In genomic region chr21:16343776-16344175, GRCh38 we compare ENCODE assay signal across 28 cellular contexts.
"Had no signal": no experiment of that assay in that cellular context is flagged by ENCODE, and none has a peak within 500 bp of the region (broad histone marks: within the 10 kb centered on the region; RNA-seq: fewer than 3 reads in every experiment).

No MANE protein-coding gene starts in this region.

- H3K4me2 ChIP-seq: smooth muscle cell had no signal

- H3K27me3 ChIP-seq: neutrophil, pancreas, right lobe of liver, sigmoid colon, spleen, suprapubic skin, testis, tibial artery, transverse colon, upper lobe of right lung, uterus had no signal

- DNase-seq: naive thymus-derived CD8-positive, alpha-beta T cell; nephron progenitor cell; nucleus accumbens; pancreas; psoas muscle; right cardiac atrium; right lobe of liver; sigmoid colon; spleen; stimulated activated CD4-positive, alpha-beta T cell treated with anti-CD3 and anti-CD28 coated beads, Interleukin-12 subunit alpha, Interleukin-12 subunit beta, amount 100 ng/mL, for 4 hours; stimulated activated CD4-positive, alpha-beta T cell treated with anti-CD3 and anti-CD28 coated beads, Interleukin-1b, Interleukin-23, amount 100 ng/mL, for 48 hours; stimulated activated CD4-positive, alpha-beta T cell treated with anti-CD3 and anti-CD28 coated beads, Interleukin-4, amount 100 ng/mL, for 1 hour; stimulated activated CD4-positive, alpha-beta T cell treated with anti-CD3 and anti-CD28 coated beads, Interleukin-4, amount 100 ng/mL, for 4 hours; stimulated activated CD8-positive, alpha-beta memory T cell treated with anti-CD3 and anti-CD28 coated beads, Interleukin-4, amount 100 ng/mL, for 48 hours; stimulated activated naive CD4-positive, alpha-beta T cell; stimulated activated naive CD8-positive, alpha-beta T cell treated with anti-CD3 and anti-CD28 coated beads, Interleukin-15, amount 100 ng/mL, for 72 hours; stimulated activated naive CD8-positive, alpha-beta T cell treated with anti-CD3 and anti-CD28 coated beads, Interleukin-15, Interleukin-2, amounts not matched to agents 100 U/mL and 50 U/mL, for 24 hours; substantia nigra; testis; tibial artery; transverse colon; upper lobe of right lung; uterus had no signal

- H3K4me3 ChIP-seq: pancreas, psoas muscle, right lobe of liver, sigmoid colon, smooth muscle cell, spleen, suprapubic skin, testis, tibial artery, transverse colon, upper lobe of right lung, uterus had no signal

- H3K36me3 ChIP-seq: neutrophil, pancreas, right lobe of liver, sigmoid colon, spleen, suprapubic skin, tibial artery, transverse colon, upper lobe of right lung, uterus had no signal

- H3K27ac ChIP-seq: neutrophil, pancreas, psoas muscle, right lobe of liver, sigmoid colon, spleen, suprapubic skin, testis, tibial artery, transverse colon, upper lobe of right lung, uterus had no signal

- ATAC-seq: naive thymus-derived CD8-positive, alpha-beta T cell; natural killer cell treated with Interleukin-12 subunit alpha and Interleukin-12 subunit beta and Interleukin-15 and Interleukin-18, amount 100 ng/mL, for 72 hours; pancreas; right cardiac atrium; right lobe of liver; stimulated activated memory B cell treated with anti-CD40 and anti-IgM and Interleukin-4, amounts not matched to agents 10 μg/mL and 1 μg/mL and 100 μg/mL, for 72 hours; stimulated activated naive CD8-positive, alpha-beta T cell treated with anti-CD3 and anti-CD28 coated beads, Interleukin-15, amount 100 ng/mL, for 72 hours; stimulated activated naive CD8-positive, alpha-beta T cell treated with anti-CD3 and anti-CD28 coated beads, Interleukin-15, Interleukin-2, amounts not matched to agents 100 U/mL and 50 U/mL, for 24 hours; upper lobe of right lung had no signal

- H3K4me1 ChIP-seq: pancreas, right lobe of liver, spleen, suprapubic skin, testis, tibial artery, transverse colon, upper lobe of right lung, uterus had no signal

- H3K9me3 ChIP-seq: neutrophil, pancreas, psoas muscle, right lobe of liver, sigmoid colon, spleen, suprapubic skin, testis, transverse colon, upper lobe of right lung, uterus had no signal
